1 cellular context compared by ENCODE assay signal in the genomic region with DNA sequence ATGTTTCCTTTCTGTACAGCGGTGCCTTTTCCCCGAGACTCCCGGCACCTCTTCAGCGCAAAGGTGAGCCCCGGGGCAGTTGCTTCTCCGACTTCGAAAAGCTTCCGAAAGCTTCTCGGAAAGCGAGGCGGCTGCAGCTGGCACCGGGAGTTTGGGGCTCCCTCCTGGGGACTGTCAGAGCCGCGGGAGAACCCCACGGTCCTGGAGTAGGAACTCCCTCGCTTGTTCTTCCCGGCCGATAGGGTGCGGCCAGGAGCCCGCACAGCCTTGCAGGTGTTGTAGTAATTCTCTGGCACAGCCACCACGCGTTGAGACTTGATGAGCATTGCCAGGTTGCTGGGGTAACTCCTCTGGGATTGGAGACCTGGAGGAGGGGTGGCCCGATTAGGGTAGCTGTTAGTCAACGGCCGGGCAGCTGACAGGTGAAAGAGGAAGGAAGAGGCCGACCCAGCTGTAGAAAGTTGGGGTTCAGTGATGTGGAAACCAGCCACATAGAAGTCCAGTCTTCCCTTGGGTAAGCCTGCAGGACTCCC.
TF ChIP-seq lines count a peak whose summit lies in the region.

No MANE protein-coding gene starts in this region.

TF ChIP-seq in endothelial cell of umbilical vein, 7 proteins besides CTCF, POLR2A, EP300 and RAD21 (continued from another document):
- TF ChIP-seq JUN (IDR thresholded peaks at IDR 0.05; ENCODE audit: borderline replicate concordance, insufficient read depth, insufficient read length, low read depth), result no peak
- TF ChIP-seq MYC (IDR thresholded peaks at IDR 0.05; ENCODE audit: low read depth, low read length), result no peak
- TF ChIP-seq, protein P1, sequence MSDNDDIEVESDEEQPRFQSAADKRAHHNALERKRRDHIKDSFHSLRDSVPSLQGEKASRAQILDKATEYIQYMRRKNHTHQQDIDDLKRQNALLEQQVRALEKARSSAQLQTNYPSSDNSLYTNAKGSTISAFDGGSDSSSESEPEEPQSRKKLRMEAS (IDR thresholded peaks at IDR 0.05; ENCODE audit: insufficient read depth, insufficient read length), result no peak
- no peak for TF ChIP-seq EZH2 (IDR thresholded peaks at IDR 0.05; ENCODE audit: borderline replicate concordance, low read depth, low read length, severe bottlenecking)
- TF ChIP-seq GATA2 (IDR thresholded peaks at IDR 0.05; ENCODE audit: insufficient read depth, insufficient read length, low read depth, low read length), result no peak
